8 cellular contexts compared by ENCODE assay signal in the genomic region with DNA sequence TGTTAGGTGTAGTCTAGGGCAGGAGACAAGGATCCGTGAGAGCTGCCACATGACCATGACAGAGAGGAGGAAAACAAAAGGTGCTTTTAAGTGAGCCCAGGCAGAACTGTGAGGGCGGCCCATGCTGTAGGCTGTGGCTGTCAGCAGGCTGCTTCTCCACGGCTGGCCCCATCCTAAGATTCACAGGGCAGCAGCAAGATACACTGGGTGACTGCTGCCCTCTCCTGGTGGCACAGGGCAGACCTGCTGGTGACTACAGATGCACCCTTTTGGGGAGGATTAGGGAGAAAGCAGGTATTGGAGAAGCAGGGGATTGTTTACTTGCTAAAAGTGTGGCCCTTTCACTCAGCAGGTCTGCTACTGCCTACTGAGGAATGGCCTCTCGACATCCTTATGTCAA.
DNase-seq lines count a peak whose midpoint lies in the region; ATAC-seq and TF ChIP-seq lines count a peak whose summit lies in the region.
"Not testable (repeated sequence)": the region's sequence is repeated elsewhere in the genome, so short reads cannot be mapped to it uniquely, and the experiment has no call there.

No MANE protein-coding gene starts in this region.

- H2AFZ ChIP-seq in SK-N-SH (ENCODE audit: low read depth): not testable (repeated sequence)

- H3K9ac ChIP-seq in BLaER1 treated with 17β-estradiol and CSF1 and Interleukin-3, amounts not matched to agents 10 nM and 100 nM; SK-N-SH: not testable (repeated sequence)

- H3F3A ChIP-seq in SK-N-SH (replicated peaks; ENCODE audit: insufficient read depth): not testable (repeated sequence)

- DNase-seq in NCI-H1092 treated with DMSO at 0.1 percent for 48 hours (lab: John Stamatoyannopoulos, UW) (peak; percentile 17), epithelial cell of esophagus (ENCODE audit: low read depth) (peak; percentile 12)
- DNase-seq in SK-N-SH, right lobe of liver: not testable (repeated sequence)
- DNase-seq in activated naive CD4-positive, alpha-beta T cell treated with anti-CD3 and anti-CD28 coated beads, Interleukin-2, amount 10 ng/mL, durations not matched to agents 7 days and 5 days: peak; percentile 47
- DNase-seq in stimulated activated CD8-positive, alpha-beta memory T cell treated with anti-CD3 and anti-CD28 coated beads, Interleukin-4, amount 100 ng/mL, for 48 hours: peak; percentile 32

- not testable (repeated sequence) for H3K4me3 Mint-ChIP-seq in activated naive CD4-positive, alpha-beta T cell treated with anti-CD3 and anti-CD28 coated beads, Interleukin-2, amount 10 ng/mL, durations not matched to agents 7 days and 5 days

- not testable (repeated sequence) for ATAC-seq in right lobe of liver

- not testable (repeated sequence) for TF ChIP-seq EP300 in SK-N-SH (IDR thresholded peaks at IDR 0.05; ENCODE audit: borderline replicate concordance in 1 of 2, low read depth in 1 of 2, low read length in 1 of 2)

- H3K9me3 Mint-ChIP-seq in activated naive CD4-positive, alpha-beta T cell treated with anti-CD3 and anti-CD28 coated beads, Interleukin-2, amount 10 ng/mL, durations not matched to agents 7 days and 5 days: not testable (repeated sequence)

- H3K4me1 ChIP-seq in BLaER1 treated with 17β-estradiol and CSF1 and Interleukin-3, amounts not matched to agents 10 nM and 100 nM: peaks cover 7 to 30% (median 22%) of the 10 kb centered on the region in 10 experiments
- not testable (repeated sequence) for H3K4me1 ChIP-seq in SK-N-SH (ENCODE audit: control insufficient read depth in 1 of 2, insufficient read depth in 2 of 2, low read depth in 1 of 2, low read length in 1 of 2); right lobe of liver

- H3K27me3 Mint-ChIP-seq in activated naive CD4-positive, alpha-beta T cell treated with anti-CD3 and anti-CD28 coated beads, Interleukin-2, amount 10 ng/mL, durations not matched to agents 7 days and 5 days: not testable (repeated sequence)

- 34% methylated on average over 4 of the region's 4 CpGs for WGBS in SK-N-SH (ENCODE audit: low lambda C conversion rate)
- WGBS in right lobe of liver (ENCODE audit: insufficient coverage, low coverage, low lambda C conversion rate, missing lambda C conversion rate): 21% methylated on average over 4 of the region's 4 CpGs

- not testable (repeated sequence) for H3K36me3 Mint-ChIP-seq in activated naive CD4-positive, alpha-beta T cell treated with anti-CD3 and anti-CD28 coated beads, Interleukin-2, amount 10 ng/mL, durations not matched to agents 7 days and 5 days

- CTCF ChIA-PET in SK-N-SH (lab: Yijun Ruan, JAX); activated naive CD4-positive, alpha-beta T cell treated with anti-CD3 and anti-CD28 coated beads, Interleukin-2, amount 10 ng/mL, durations not matched to agents 7 days and 5 days (lab: Charles Lee): not testable (repeated sequence)

- H3K27ac Mint-ChIP-seq in activated naive CD4-positive, alpha-beta T cell treated with anti-CD3 and anti-CD28 coated beads, Interleukin-2, amount 10 ng/mL, durations not matched to agents 7 days and 5 days: not testable (repeated sequence)

- intact Hi-C loops in right lobe of liver (cut with DNase I): not testable (repeated sequence)

- not testable (repeated sequence) for H3K27ac ChIP-seq in BLaER1 treated with 17β-estradiol and CSF1 and Interleukin-3, amounts not matched to agents 10 nM and 100 nM; SK-N-SH (ENCODE audit: low read depth in 2 of 2, low read length in 1 of 2); right lobe of liver

- peak overlapping the region in 7 of 11 experiments; percentile 58 to 87 (median 75); a peak in 9 of 22 replicates for H3K4me2 ChIP-seq in BLaER1 treated with 17β-estradiol and CSF1 and Interleukin-3, amounts not matched to agents 10 nM and 100 nM
- not testable (repeated sequence) for H3K4me2 ChIP-seq in SK-N-SH

- not testable (repeated sequence) for TF ChIP-seq POLR2A in right lobe of liver (IDR thresholded peaks at IDR 0.05)

- H4K20me1 ChIP-seq in BLaER1 treated with 17β-estradiol and CSF1 and Interleukin-3, amounts not matched to agents 10 nM and 100 nM; SK-N-SH (ENCODE audit: insufficient read depth): not testable (repeated sequence)

- H3K4me1 Mint-ChIP-seq in activated naive CD4-positive, alpha-beta T cell treated with anti-CD3 and anti-CD28 coated beads, Interleukin-2, amount 10 ng/mL, durations not matched to agents 7 days and 5 days: not testable (repeated sequence)

- not testable (repeated sequence) for H3K36me3 ChIP-seq in BLaER1 treated with 17β-estradiol and CSF1 and Interleukin-3, amounts not matched to agents 10 nM and 100 nM; SK-N-SH (replicated peaks in 1 of 2; ENCODE audit: control insufficient read depth in 1 of 2, insufficient read depth in 2 of 2, low read length in 1 of 2); right lobe of liver

- peak; percentile 56 for TF ChIP-seq RAD21 in SK-N-SH (IDR thresholded peaks at IDR 0.05; ENCODE audit: low read length)

- H3K4me3 ChIP-seq in BLaER1 treated with 17β-estradiol and CSF1 and Interleukin-3, amounts not matched to agents 10 nM and 100 nM; GM12875 (ENCODE audit: low read depth, low read length); SK-N-SH (ENCODE audit: low read depth in 2 of 2, low read length in 1 of 2); epithelial cell of esophagus (ENCODE audit: low read length); right lobe of liver: not testable (repeated sequence)

- H3K27me3 ChIP-seq in BLaER1 treated with 17β-estradiol and CSF1 and Interleukin-3, amounts not matched to agents 10 nM and 100 nM; SK-N-SH (ENCODE audit: insufficient read depth); right lobe of liver: not testable (repeated sequence)

- TF ChIP-seq CTCF in GM12875 (IDR thresholded peaks at IDR 0.05; ENCODE audit: borderline replicate concordance, insufficient read depth, low read depth, low read length): peak; percentile 26; the same call in 1 of the 2 replicates
- peak; percentile 50 for TF ChIP-seq CTCF in SK-N-SH (IDR thresholded peaks at IDR 0.05)
- TF ChIP-seq CTCF in epithelial cell of esophagus (IDR thresholded peaks at IDR 0.05; ENCODE audit: insufficient read depth, low read depth, low read length, missing control alignments): peak; percentile 46
- TF ChIP-seq CTCF in right lobe of liver (IDR thresholded peaks at IDR 0.05): peak; percentile 23 to 57 (median 54)

- H3K9me3 ChIP-seq in BLaER1 treated with 17β-estradiol and CSF1 and Interleukin-3, amounts not matched to agents 10 nM and 100 nM (replicated peaks in 1 of 11); SK-N-SH; right lobe of liver: not testable (repeated sequence)

- not testable (repeated sequence) for H3K79me2 ChIP-seq in SK-N-SH (ENCODE audit: insufficient read depth)

- POLR2A ChIA-PET in SK-N-SH (lab: Yijun Ruan, JAX): not testable (repeated sequence)

- H3K9me2 ChIP-seq in SK-N-SH: not testable (repeated sequence)

TF ChIP-seq in SK-N-SH, 30 proteins besides CTCF, POLR2A, EP300 and RAD21:
- peak; percentile 9; the same call in 1 of the 2 replicates for TF ChIP-seq SMC3 (IDR thresholded peaks at IDR 0.05; ENCODE audit: low read depth, low read length)
